Comparison of ENCODE assay signal across 13 cellular contexts in genomic region chr2:225326969-225327368, GRCh38.
DNase-seq lines count a peak whose midpoint lies in the region; ATAC-seq and TF ChIP-seq lines count a peak whose summit lies in the region.
"Had no signal": no experiment of that assay in that cellular context is flagged by ENCODE, and none has a peak within 500 bp of the region (broad histone marks: within the 10 kb centered on the region; RNA-seq: fewer than 3 reads in every experiment).

No MANE protein-coding gene starts in this region.

- no peaks in the 10 kb centered on the region for H3K9me3 ChIP-seq in stomach
- no peaks in the 10 kb centered on the region for H3K9me3 ChIP-seq in upper lobe of right lung
- H3K9me3 ChIP-seq: A549, Caco-2 had no signal

- no peak overlapping the region for H3K4me3 ChIP-seq in brain microvascular endothelial cell (ENCODE audit: low read depth, low read length)
- H3K4me3 ChIP-seq in stomach, result no peak overlapping the region
- H3K4me3 ChIP-seq in upper lobe of right lung, result no peak overlapping the region
- H3K4me3 ChIP-seq: A549, GM12878 had no signal

- 30 to 78% (median 64%) methylated on average over 1 of the region's 1 CpG for WGBS in stomach, 5 donors

- TF ChIP-seq EP300 in stomach (IDR thresholded peaks at IDR 0.05), result no peak

- TF ChIP-seq POLR2A in stomach (IDR thresholded peaks at IDR 0.05), result no peak

- no peaks in the 10 kb centered on the region for H3K36me3 ChIP-seq in brain microvascular endothelial cell (replicated peaks)
- no peaks in the 10 kb centered on the region for H3K36me3 ChIP-seq in stomach
- H3K36me3 ChIP-seq in upper lobe of right lung, result no peaks in the 10 kb centered on the region

- ATAC-seq in upper lobe of right lung, result no peak
- ATAC-seq: A549, GM12878 had no signal

- DNase-seq in NCI-H748 (lab: John Stamatoyannopoulos, UW; ENCODE audit: unreplicated experiment) (peak; percentile 50), NCI-H748 treated with DMSO at 0.1 percent for 48 hours (lab: John Stamatoyannopoulos, UW) (no peak), brain microvascular endothelial cell (peak; percentile 27), islet precursor cell (peak; percentile 76), stomach (no peak), upper lobe of right lung (no peak), COLO829 (ENCODE audit: low spot score) (no peak)
- DNase-seq: Caco-2, NCI-H187, NCI-H524 had no signal

- H3K4me1 ChIP-seq in stomach, result no peaks in the 10 kb centered on the region
- no peaks in the 10 kb centered on the region for H3K4me1 ChIP-seq in upper lobe of right lung
- H3K4me1 ChIP-seq: Caco-2 had no signal

- in situ Hi-C loops in brain microvascular endothelial cell (cut with HindIII; ENCODE audit: low pct_ligation_motif_present, low sequenced_read_pairs), result no loop called here

- H3K27me3 ChIP-seq in brain microvascular endothelial cell (replicated peaks) (no peaks in the 10 kb centered on the region), stomach (no peaks in the 10 kb centered on the region), upper lobe of right lung (no peaks in the 10 kb centered on the region)

- intact Hi-C loops in stomach (cut with DNase I; ENCODE audit: low total_unique reads), result no loop called here
- intact Hi-C loops in upper lobe of right lung (cut with DNase I), result no loop called here

- TF ChIP-seq CTCF in brain microvascular endothelial cell (IDR thresholded peaks at IDR 0.05; ENCODE audit: low read depth, low read length, missing control alignments), result no peak
- no peak for TF ChIP-seq CTCF in stomach (IDR thresholded peaks at IDR 0.05)
- TF ChIP-seq CTCF in upper lobe of right lung (IDR thresholded peaks at IDR 0.05), result no peak

- H3K27ac ChIP-seq in brain microvascular endothelial cell (no peak overlapping the region), stomach (no peak overlapping the region), upper lobe of right lung (no peak overlapping the region)
- H3K27ac ChIP-seq: A549, C4-2B had no signal

Comparison
In these comparisons a context has a peak if more than half of its experiments do, and no peak if none do; other contexts are left out.
1. DNase-seq: peak in NCI-H748 (single experiment), brain microvascular endothelial cell (single experiment) and islet precursor cell (single experiment); none in NCI-H748 treated with DMSO at 0.1 percent for 48 hours (single experiment), stomach (single experiment), upper lobe of right lung (single experiment) and COLO829 (single experiment).